Comparison of ENCODE assay signal across 8 cellular contexts in the genomic region with DNA sequence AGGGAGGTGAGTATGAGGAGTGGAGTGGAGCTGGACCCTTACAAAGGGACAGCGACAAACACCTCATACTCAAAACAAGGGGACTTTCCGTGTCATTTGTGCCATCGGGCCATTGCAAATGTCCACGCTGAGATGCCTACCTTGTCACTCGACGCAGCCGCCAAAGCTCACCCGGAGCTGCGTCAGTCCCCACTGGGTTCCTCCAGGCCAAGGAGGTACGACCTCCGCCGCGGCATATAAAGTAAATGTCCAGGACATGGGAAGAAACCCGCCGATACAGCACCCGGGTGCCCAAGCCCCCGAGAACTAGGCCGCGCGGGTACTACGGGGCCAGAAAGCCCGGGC. TPM values are rescaled to one million over a fixed set of nuclear protein-coding genes. Genes with fewer than 3 reads are reported as not detected.
DNase-seq lines count a peak whose midpoint lies in the region; FAIRE-seq and TF ChIP-seq lines count a peak whose summit lies in the region.
"Not testable (repeated sequence)": the region's sequence is repeated elsewhere in the genome, so short reads cannot be mapped to it uniquely, and the experiment has no call there.

No MANE protein-coding gene starts in this region.

- not testable (repeated sequence) for H3K79me2 ChIP-seq in keratinocyte (ENCODE audit: control insufficient read depth, insufficient read depth, low read length)

- dilution Hi-C loops in keratinocyte (cut with MboI; ENCODE audit: extremely low pct_ligation_motif_present, low sequenced_read_pairs): not testable (repeated sequence)

- FAIRE-seq in keratinocyte (lab: Jason Lieb, UNC): not testable (repeated sequence)

- H4K20me1 ChIP-seq in keratinocyte (ENCODE audit: control insufficient read depth, extremely low read depth, insufficient read depth, low read length): not testable (repeated sequence)

- H3K4me1 ChIP-seq in ascending aorta; keratinocyte (ENCODE audit: control insufficient read depth, extremely low read depth, insufficient read depth, low read length): not testable (repeated sequence)
- H3K4me1 ChIP-seq in neutrophil (ENCODE audit: control insufficient read depth in 1 of 2, insufficient read depth in 1 of 2, low read depth in 1 of 2, low read length in 1 of 2): peaks cover 4 to 11% of the 10 kb centered on the region in 2 experiments
- H3K4me1 ChIP-seq in stomach: peaks cover 0 to 16% (median 11%) of the 10 kb centered on the region in 4 donors

- not testable (repeated sequence) for H3K36me3 Mint-ChIP-seq in activated CD4-positive, alpha-beta T cell treated with anti-CD3 and anti-CD28 coated beads, Interleukin-2, amount 10 ng/mL, durations not matched to agents 7 days and 5 days (ENCODE audit: low read depth)

- not testable (repeated sequence) for H3K27me3 ChIP-seq in ascending aorta; keratinocyte (ENCODE audit: control insufficient read depth, extremely low read depth, insufficient read depth, low read length); neutrophil
- peaks cover 0 to 18% (median 0%) of the 10 kb centered on the region in 3 donors for H3K27me3 ChIP-seq in stomach

- H3K9me3 Mint-ChIP-seq in activated CD4-positive, alpha-beta T cell treated with anti-CD3 and anti-CD28 coated beads, Interleukin-2, amount 10 ng/mL, durations not matched to agents 7 days and 5 days: not testable (repeated sequence)

- CTCF ChIA-PET in activated CD4-positive, alpha-beta T cell treated with anti-CD3 and anti-CD28 coated beads, Interleukin-2, amount 10 ng/mL, durations not matched to agents 7 days and 5 days (lab: Charles Lee): not testable (repeated sequence)

- H3K27ac ChIP-seq in ascending aorta (peak overlapping the region; percentile 80 to 92), neutrophil (peak overlapping the region; percentile 79), stomach (peak overlapping the region in 4 of 5 donors; percentile 82 to 91 (median 86))
- not testable (repeated sequence) for H3K27ac ChIP-seq in keratinocyte (ENCODE audit: control insufficient read depth, insufficient read depth, low read length)

- peak overlapping the region; percentile 70 for H3K4me3 Mint-ChIP-seq in activated CD4-positive, alpha-beta T cell treated with anti-CD3 and anti-CD28 coated beads, Interleukin-2, amount 10 ng/mL, durations not matched to agents 7 days and 5 days

- not testable (repeated sequence) for TF ChIP-seq POLR2A in stomach (IDR thresholded peaks at IDR 0.05)

- H3K27me3 Mint-ChIP-seq in activated CD4-positive, alpha-beta T cell treated with anti-CD3 and anti-CD28 coated beads, Interleukin-2, amount 10 ng/mL, durations not matched to agents 7 days and 5 days: not testable (repeated sequence)

- H3K4me3 ChIP-seq in AG09309 (ENCODE audit: control insufficient read depth, low read depth, low read length) (peak overlapping the region; percentile 51), HFF-Myc (replicated peaks; ENCODE audit: low read depth, low read length) (peak overlapping the region; percentile 43), ascending aorta (peak overlapping the region; percentile 71 to 91), epithelial cell of proximal tubule (ENCODE audit: low read depth, low read length) (peak overlapping the region; percentile 38), keratinocyte (ENCODE audit: control insufficient read depth in 2 of 3, extremely low read depth in 1 of 3, insufficient read depth in 2 of 3, low read depth in 1 of 3, low read length in 3 of 3) (peak overlapping the region; percentile 18 to 57 (median 48)), neutrophil (ENCODE audit: low read depth in 1 of 2, low read length in 1 of 2) (peak overlapping the region; percentile 54 to 65), stomach (peak overlapping the region; percentile 53 to 65 (median 60))

- H2AFZ ChIP-seq in keratinocyte (ENCODE audit: control insufficient read depth, low read length): not testable (repeated sequence)

- not testable (repeated sequence) for TF ChIP-seq CTCF in AG09309 (IDR thresholded peaks at IDR 0.05; ENCODE audit: control insufficient read depth, insufficient read depth, low read depth, low read length, missing control alignments); HFF-Myc (IDR thresholded peaks at IDR 0.05; ENCODE audit: low read depth, low read length, missing control alignments); ascending aorta (IDR thresholded peaks at IDR 0.05); epithelial cell of proximal tubule (conservative IDR thresholded peaks at IDR 0.05; ENCODE audit: low read depth, low read length); keratinocyte (optimal IDR thresholded peaks at IDR 0.05 in 1 of 3, IDR thresholded peaks at IDR 0.05 in 1 of 3, conservative IDR thresholded peaks at IDR 0.05 in 1 of 3; ENCODE audit: extremely low read depth in 1 of 3, insufficient read depth in 2 of 3, low read length in 3 of 3); neutrophil (IDR thresholded peaks at IDR 0.05); stomach (IDR thresholded peaks at IDR 0.05)

- DNase-seq in AG09309 (ENCODE audit: low read depth); HFF-Myc (ENCODE audit: extremely low read depth, low read depth); activated CD4-positive, alpha-beta T cell treated with anti-CD3 and anti-CD28 coated beads, Interleukin-2, amount 10 ng/mL, durations not matched to agents 7 days and 5 days; ascending aorta (ENCODE audit: low spot score in 2 of 2); epithelial cell of proximal tubule (ENCODE audit: low read depth); keratinocyte (ENCODE audit: low read depth, low spot score); stomach: not testable (repeated sequence)

- H3K27ac Mint-ChIP-seq in activated CD4-positive, alpha-beta T cell treated with anti-CD3 and anti-CD28 coated beads, Interleukin-2, amount 10 ng/mL, durations not matched to agents 7 days and 5 days: peak overlapping the region; percentile 60

- H3K9me1 ChIP-seq in keratinocyte (ENCODE audit: control insufficient read depth, extremely low read depth, insufficient read depth, low read length): not testable (repeated sequence)

- not testable (repeated sequence) for TF ChIP-seq EP300 in stomach (IDR thresholded peaks at IDR 0.05)

- H3K9me3 ChIP-seq in ascending aorta; keratinocyte (ENCODE audit: control insufficient read depth, low read depth, low read length); neutrophil; stomach: not testable (repeated sequence)

- H3K4me2 ChIP-seq in keratinocyte (ENCODE audit: control insufficient read depth, extremely low read depth, insufficient read depth, low read depth, low read length): not testable (repeated sequence)

- not testable (repeated sequence) for H3K36me3 ChIP-seq in ascending aorta; keratinocyte (ENCODE audit: control insufficient read depth in 2 of 2, extremely low read depth in 1 of 2, insufficient read depth in 2 of 2, low read length in 2 of 2); neutrophil; stomach

- intact Hi-C loops in ascending aorta (cut with DNase I): loop anchor here (2.0 to 5.0 kb wide), 2 partner anchors 174 to 375 kb away; a partner anchor contains a TSS
- intact Hi-C loops in stomach (cut with DNase I; ENCODE audit: low total_unique reads): not testable (repeated sequence)

- not testable (repeated sequence) for H3K4me1 Mint-ChIP-seq in activated CD4-positive, alpha-beta T cell treated with anti-CD3 and anti-CD28 coated beads, Interleukin-2, amount 10 ng/mL, durations not matched to agents 7 days and 5 days

- H3K9ac ChIP-seq in keratinocyte (ENCODE audit: control insufficient read depth, extremely low read depth, insufficient read depth, low read length): peak overlapping the region; percentile 37

- POLR2A ChIA-PET in activated CD4-positive, alpha-beta T cell treated with anti-CD3 and anti-CD28 coated beads, Interleukin-2, amount 10 ng/mL, durations not matched to agents 7 days and 5 days (lab: Charles Lee): not testable (repeated sequence)

- WGBS in stomach, 5 donors: 28 to 99% (median 62%) methylated on average over 7 to 22 of the region's 22 CpGs

RNA-seq across cellular contexts. Expression of a gene that starts 1.1 kb away (rescaled TPM):
- total RNA-seq in activated CD4-positive, alpha-beta T cell treated with anti-CD3 and anti-CD28 coated beads, Interleukin-2, amount 10 ng/mL, durations not matched to agents 7 days and 5 days: 1 to 10 TPM; 4.1 to 4.2 TPM
- total RNA-seq in ascending aorta (8.2 TPM), epithelial cell of proximal tubule (2.4 and 4.3 TPM in 2 replicates), stomach (10 to 100 TPM in 4 of 5 donors, 1 to 10 TPM in 1; 6.4 to 54.3 (median 22.7) TPM)
- polyA plus RNA-seq in keratinocyte (1.7 to 2.4 TPM (median 1.8 TPM) in 3 replicates), stomach (under 1 TPM in 2 of 3 donors, not detected in 1; 0.31 to 0.88 TPM)
- 4.3 TPM for polyA plus RNA-seq in keratinocyte (2011; ENCODE audit: low read depth)
- polyA plus RNA-seq in keratinocyte (2011; cell fraction: cytosol; rRNA removed): 0.53 and 1.1 TPM in 2 replicates
- 7.9 and 10.0 TPM in 2 replicates for polyA plus RNA-seq in keratinocyte (2011; cell fraction: nucleus; rRNA removed)
- polyA plus RNA-seq in keratinocyte (2012; ENCODE audit: low replicate concordance): 1.3 and 1.9 TPM in 2 replicates
- polyA minus RNA-seq in keratinocyte: 7.3 to 15.7 TPM in 2 of 3 replicates, not detected in the other
- polyA minus RNA-seq in keratinocyte (2011; cell fraction: cytosol; rRNA and poly(A)+ RNA removed): 2.9 TPM
- polyA minus RNA-seq in keratinocyte (2011; cell fraction: nucleus; rRNA and poly(A)+ RNA removed): 12.5 and 23.0 TPM in 2 replicates

RNA-seq across cellular contexts. Expression of a gene that starts 49.6 kb away (rescaled TPM):
- 10 to 100 TPM; 38.5 to 38.6 TPM for total RNA-seq in activated CD4-positive, alpha-beta T cell treated with anti-CD3 and anti-CD28 coated beads, Interleukin-2, amount 10 ng/mL, durations not matched to agents 7 days and 5 days
- 3.2 TPM for total RNA-seq in ascending aorta
- total RNA-seq in epithelial cell of proximal tubule: 42.3 and 60.9 TPM in 2 replicates
- polyA plus RNA-seq in keratinocyte: 27.6 to 37.9 TPM (median 28.6 TPM) in 3 replicates
- 10.4 TPM for polyA plus RNA-seq in keratinocyte (2011; ENCODE audit: low read depth)
- polyA plus RNA-seq in keratinocyte (2011; cell fraction: cytosol; rRNA removed): 31.2 and 45.2 TPM in 2 replicates
- polyA plus RNA-seq in keratinocyte (2011; cell fraction: nucleus; rRNA removed): 37.9 and 39.6 TPM in 2 replicates
- polyA plus RNA-seq in keratinocyte (2012; ENCODE audit: low replicate concordance): 16.8 and 31.0 TPM in 2 replicates
- polyA minus RNA-seq in keratinocyte: 39.3 to 58.3 TPM (median 44.3 TPM) in 3 replicates
- polyA minus RNA-seq in keratinocyte (2011; cell fraction: cytosol; rRNA and poly(A)+ RNA removed): 38.8 TPM
- polyA minus RNA-seq in keratinocyte (2011; cell fraction: nucleus; rRNA and poly(A)+ RNA removed): 19.0 and 43.3 TPM in 2 replicates
- total RNA-seq in stomach: 10 to 100 TPM in 2 of 5 donors, 1 to 10 TPM in 3; 2.7 to 26.5 (median 5.3) TPM
- polyA plus RNA-seq in stomach: 1 to 10 TPM; 5.2 to 9.7 (median 6.7) TPM
